In the genomic region with DNA sequence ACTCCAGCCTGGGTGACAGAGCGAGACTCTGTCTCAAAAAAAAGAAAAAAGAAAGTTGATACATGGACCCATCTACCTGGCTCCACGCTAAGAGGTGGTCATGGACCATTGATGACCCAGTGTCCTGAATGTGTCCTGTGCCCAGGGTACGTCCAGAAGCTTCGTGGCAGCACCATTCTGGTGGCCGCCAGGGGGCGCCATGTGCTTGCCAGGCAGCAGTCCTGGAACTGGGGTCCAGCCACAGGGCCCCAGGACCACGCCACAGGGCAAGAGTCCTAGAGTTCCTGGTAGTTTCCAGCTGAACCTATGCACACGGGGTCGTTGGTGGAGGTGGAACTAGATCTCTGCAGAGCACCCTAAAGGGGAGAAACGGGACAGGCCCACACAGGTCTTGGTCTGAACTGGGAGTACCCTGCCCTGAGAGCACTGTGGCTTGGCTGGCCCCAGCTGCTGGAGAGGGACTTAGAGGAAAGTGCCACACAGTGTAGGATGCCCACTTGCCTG, we compare ENCODE assay signal across 9 cellular contexts. TPM values are rescaled to one million over a fixed set of nuclear protein-coding genes. Genes with fewer than 3 reads are reported as not detected.
DNase-seq lines count a peak whose midpoint lies in the region; TF ChIP-seq lines count a peak whose summit lies in the region.
"Had no signal": no experiment of that assay in that cellular context is flagged by ENCODE, and none has a peak within 500 bp of the region (broad histone marks: within the 10 kb centered on the region; RNA-seq: fewer than 3 reads in every experiment).

No MANE protein-coding gene starts in this region.

- no peaks in the 10 kb centered on the region for H3F3A ChIP-seq in neural progenitor cell (ENCODE audit: low read depth)

- intact Hi-C loops in OCI-LY7 (cut with micrococcal nuclease; ENCODE audit: unreplicated experiment), result no loop called here
- intact Hi-C loops in stomach (cut with DNase I; ENCODE audit: low total_unique reads), result no loop called here

- H3K9me2 ChIP-seq in OCI-LY7 (ENCODE audit: insufficient read depth, low read length), result no peaks in the 10 kb centered on the region

- H3K27ac Mint-ChIP-seq in activated T-cell treated with anti-CD3 and anti-CD28 coated beads, Interleukin-2, amount 50 U/mL, for 24 hours, result no peak overlapping the region
- H3K27ac Mint-ChIP-seq in neural progenitor cell, result no peak overlapping the region

- H3K4me2 ChIP-seq in OCI-LY7 (ENCODE audit: low read length) (no peak overlapping the region), fibroblast of lung (ENCODE audit: extremely low read depth, insufficient read depth, low read length) (no peak overlapping the region), neural progenitor cell (no peak overlapping the region)
- H3K4me2 ChIP-seq: BLaER1 treated with 17β-estradiol and CSF1 and Interleukin-3, amounts not matched to agents 10 nM and 100 nM had no signal

- peak; percentile 5 for DNase-seq in NCI-H1436 (lab: John Stamatoyannopoulos, UW)
- DNase-seq in NCI-H1436 treated with DMSO at 0.1 percent for 48 hours (lab: John Stamatoyannopoulos, UW), result no peak
- peak; percentile 67 for DNase-seq in OCI-LY7 (ENCODE audit: low spot score)
- peak; percentile 79 for DNase-seq in activated T-cell treated with anti-CD3 and anti-CD28 coated beads, Interleukin-2, amount 50 U/mL, for 24 hours
- DNase-seq in fibroblast of lung (ENCODE audit: low read depth in 2 of 2), result peak; percentile 49 to 60
- peak; percentile 85 for DNase-seq in neural progenitor cell (ENCODE audit: low spot score)
- peak; percentile 68 for DNase-seq in stomach
- DNase-seq in epidermal melanocyte (ENCODE audit: insufficient read length, low spot score), result no peak

- no peaks in the 10 kb centered on the region for H3K9me3 ChIP-seq in OCI-LY7 (ENCODE audit: low read length)
- H3K9me3 ChIP-seq in fibroblast of lung (ENCODE audit: control insufficient read depth, insufficient read depth, low read depth, low read length), result no peaks in the 10 kb centered on the region
- no peaks in the 10 kb centered on the region for H3K9me3 ChIP-seq in neural progenitor cell (ENCODE audit: low read depth)
- peaks cover 0 to 8% (median 3%) of the 10 kb centered on the region in 4 donors for H3K9me3 ChIP-seq in stomach

- no peak overlapping the region for H3K9ac ChIP-seq in fibroblast of lung (ENCODE audit: insufficient read depth, low read length)
- H3K9ac ChIP-seq in neural progenitor cell, result no peak overlapping the region
- H3K9ac ChIP-seq: BLaER1 treated with 17β-estradiol and CSF1 and Interleukin-3, amounts not matched to agents 10 nM and 100 nM had no signal

- no peak overlapping the region for H3K4me3 Mint-ChIP-seq in activated T-cell treated with anti-CD3 and anti-CD28 coated beads, Interleukin-2, amount 50 U/mL, for 24 hours
- H3K4me3 Mint-ChIP-seq in neural progenitor cell, result no peak overlapping the region

- no peak for TF ChIP-seq EP300 in stomach (IDR thresholded peaks at IDR 0.05)

- no peaks in the 10 kb centered on the region for H3K79me2 ChIP-seq in OCI-LY7 (ENCODE audit: insufficient read depth, low read depth, low read length)
- H3K79me2 ChIP-seq in fibroblast of lung (ENCODE audit: control insufficient read depth, insufficient read depth, low read length), result no peaks in the 10 kb centered on the region
- no peaks in the 10 kb centered on the region for H3K79me2 ChIP-seq in neural progenitor cell (ENCODE audit: low read depth)

- H3K36me3 ChIP-seq in OCI-LY7 (ENCODE audit: insufficient read depth, low read length) (no peaks in the 10 kb centered on the region), fibroblast of lung (ENCODE audit: control insufficient read depth, insufficient read depth, low read length) (no peaks in the 10 kb centered on the region), neural progenitor cell (no peaks in the 10 kb centered on the region), stomach (no peaks in the 10 kb centered on the region)
- H3K36me3 ChIP-seq: BLaER1 treated with 17β-estradiol and CSF1 and Interleukin-3, amounts not matched to agents 10 nM and 100 nM had no signal

- 24 to 39% (median 35%) methylated on average over 9 to 10 of the region's 10 CpGs for WGBS in stomach, 5 donors

- no peaks in the 10 kb centered on the region for H3K4me1 ChIP-seq in OCI-LY7 (ENCODE audit: insufficient read depth, low read length, poor library complexity, severe bottlenecking)
- no peaks in the 10 kb centered on the region for H3K4me1 ChIP-seq in fibroblast of lung (ENCODE audit: control insufficient read depth, extremely low read depth, insufficient read depth, low read length)
- no peaks in the 10 kb centered on the region for H3K4me1 ChIP-seq in neural progenitor cell
- H3K4me1 ChIP-seq in stomach, result peaks cover 0 to 7% (median 3%) of the 10 kb centered on the region in 4 donors
- H3K4me1 ChIP-seq: BLaER1 treated with 17β-estradiol and CSF1 and Interleukin-3, amounts not matched to agents 10 nM and 100 nM had no signal

- H3K27me3 Mint-ChIP-seq in activated T-cell treated with anti-CD3 and anti-CD28 coated beads, Interleukin-2, amount 50 U/mL, for 24 hours, result no peaks in the 10 kb centered on the region
- H3K27me3 Mint-ChIP-seq in neural progenitor cell (ENCODE audit: insufficient read depth, low read depth), result no peaks in the 10 kb centered on the region

- CTCF ChIA-PET in OCI-LY7 (lab: Charles Lee; ENCODE audit: unreplicated experiment), result no interaction called here

- no peak overlapping the region for H3K4me3 ChIP-seq in OCI-LY7 (ENCODE audit: low read depth, low read length, poor library complexity, severe bottlenecking)
- H3K4me3 ChIP-seq in fibroblast of lung (replicated peaks in 1 of 4; ENCODE audit: control extremely low read depth in 1 of 4, insufficient read depth in 1 of 4, low read depth in 3 of 4, low read length in 4 of 4), result no peak overlapping the region
- H3K4me3 ChIP-seq in neural progenitor cell, result no peak overlapping the region
- no peak overlapping the region for H3K4me3 ChIP-seq in stomach
- H3K4me3 ChIP-seq: BLaER1 treated with 17β-estradiol and CSF1 and Interleukin-3, amounts not matched to agents 10 nM and 100 nM had no signal

- no peaks in the 10 kb centered on the region for H4K20me1 ChIP-seq in OCI-LY7 (ENCODE audit: insufficient read depth, low read length)
- no peaks in the 10 kb centered on the region for H4K20me1 ChIP-seq in fibroblast of lung (ENCODE audit: control insufficient read depth, extremely low read depth, insufficient read depth, low read length)
- H4K20me1 ChIP-seq in neural progenitor cell (ENCODE audit: low read depth), result no peaks in the 10 kb centered on the region
- H4K20me1 ChIP-seq: BLaER1 treated with 17β-estradiol and CSF1 and Interleukin-3, amounts not matched to agents 10 nM and 100 nM had no signal

- no peak for TF ChIP-seq POLR2A in stomach (IDR thresholded peaks at IDR 0.05)

- POLR2A ChIA-PET in OCI-LY7 (lab: Charles Lee), result no interaction called here

- no peaks in the 10 kb centered on the region for H3K36me3 Mint-ChIP-seq in activated T-cell treated with anti-CD3 and anti-CD28 coated beads, Interleukin-2, amount 50 U/mL, for 24 hours (ENCODE audit: low read depth)
- no peaks in the 10 kb centered on the region for H3K36me3 Mint-ChIP-seq in neural progenitor cell

- TF ChIP-seq CTCF in OCI-LY7 (conservative IDR thresholded peaks at IDR 0.05; ENCODE audit: low read length), result peak; percentile 86
- TF ChIP-seq CTCF in fibroblast of lung (conservative IDR thresholded peaks at IDR 0.05 in 1 of 2, IDR thresholded peaks at IDR 0.05 in 1 of 2; ENCODE audit: low read depth in 1 of 2, low read length in 2 of 2), result peak; percentile 65 to 81
- peak; percentile 95 for TF ChIP-seq CTCF in neural progenitor cell (IDR thresholded peaks at IDR 0.05)
- TF ChIP-seq CTCF in stomach (IDR thresholded peaks at IDR 0.05), result peak in 5 of 7 experiments; percentile 36 to 76 (median 44)

- H2AFZ ChIP-seq in OCI-LY7 (ENCODE audit: low read length) (no peak overlapping the region), fibroblast of lung (ENCODE audit: low read length) (no peak overlapping the region), neural progenitor cell (replicated peaks) (no peak overlapping the region)

- peaks cover 2% of the 10 kb centered on the region for H3K4me1 Mint-ChIP-seq in activated T-cell treated with anti-CD3 and anti-CD28 coated beads, Interleukin-2, amount 50 U/mL, for 24 hours (ENCODE audit: low read depth)
- H3K4me1 Mint-ChIP-seq in neural progenitor cell, result no peaks in the 10 kb centered on the region

- no peak overlapping the region for H3K27ac ChIP-seq in OCI-LY7 (ENCODE audit: low read depth, low read length, poor library complexity, severe bottlenecking)
- H3K27ac ChIP-seq in fibroblast of lung (ENCODE audit: insufficient read depth, low read length), result no peak overlapping the region
- H3K27ac ChIP-seq in neural progenitor cell, result no peak overlapping the region
- H3K27ac ChIP-seq in stomach, result no peak overlapping the region
- H3K27ac ChIP-seq: BLaER1 treated with 17β-estradiol and CSF1 and Interleukin-3, amounts not matched to agents 10 nM and 100 nM had no signal

- H3K9me3 Mint-ChIP-seq in activated T-cell treated with anti-CD3 and anti-CD28 coated beads, Interleukin-2, amount 50 U/mL, for 24 hours, result no peaks in the 10 kb centered on the region
- peaks cover 3% of the 10 kb centered on the region for H3K9me3 Mint-ChIP-seq in neural progenitor cell

- H3K27me3 ChIP-seq in fibroblast of lung (ENCODE audit: control insufficient read depth, insufficient read depth, low read length) (no peaks in the 10 kb centered on the region), neural progenitor cell (peaks cover 4% of the 10 kb centered on the region), stomach (no peaks in the 10 kb centered on the region)
- H3K27me3 ChIP-seq: BLaER1 treated with 17β-estradiol and CSF1 and Interleukin-3, amounts not matched to agents 10 nM and 100 nM had no signal

- no TSS peak for BruUV-seq in OCI-LY7 (replicated peaks; lab: Mats Ljungman, UMichigan)

RNA-seq across cellular contexts. Expression of gene FBXO27, which starts 19.9 kb away (rescaled TPM):
- total RNA-seq in OCI-LY7 (2014; rRNA removed; shearing (Covaris generic)), result 1.0 TPM in 1 of 2 replicates, not detected in the other
- total RNA-seq in OCI-LY7 (2022) (9.6 and 10.5 TPM in 2 replicates), fibroblast of lung (3.6 and 3.9 TPM in 2 replicates), neural progenitor cell (ENCODE audit: low replicate concordance) (3.1 and 7.9 TPM in 2 replicates), stomach (1 to 10 TPM in 3 of 5 donors, under 1 TPM in 1, not detected in 1; 0.89 to 5.5 (median 3.3) TPM)
- polyA plus RNA-seq in fibroblast of lung (0.83 and 1.6 TPM in 2 replicates), stomach (1 to 10 TPM; 2.3 to 7.1 (median 3.2) TPM)
- 0.94 and 2.4 TPM in 2 replicates for polyA plus RNA-seq in fibroblast of lung (2012)
- 2.4 and 16.6 TPM in 2 replicates for polyA minus RNA-seq in fibroblast of lung (ENCODE audit: low replicate concordance)

RNA-seq across cellular contexts. Expression of gene ACP7, which starts 31.9 kb away (rescaled TPM):
- not detected in 2 replicates for total RNA-seq in OCI-LY7 (2014; rRNA removed; shearing (Covaris generic))
- total RNA-seq in OCI-LY7 (2022) (not detected in 2 replicates), fibroblast of lung (not detected in 2 replicates), neural progenitor cell (ENCODE audit: low replicate concordance) (0.22 TPM in 1 of 2 replicates, not detected in the other), stomach (not detected)
- polyA plus RNA-seq in fibroblast of lung (0.02 TPM in 1 of 2 replicates, not detected in the other), stomach (not detected)
- 0.24 TPM in 1 of 2 replicates, not detected in the other for polyA plus RNA-seq in fibroblast of lung (2012)
- 0.78 TPM in 1 of 2 replicates, not detected in the other for polyA minus RNA-seq in fibroblast of lung (ENCODE audit: low replicate concordance)

Comparison
In these comparisons a context has a peak if more than half of its experiments do, and no peak if none do; other contexts are left out.
1. DNase-seq: peak in NCI-H1436 (single experiment), OCI-LY7 (single experiment), activated T-cell treated with anti-CD3 and anti-CD28 coated beads, Interleukin-2, amount 50 U/mL, for 24 hours (single experiment), fibroblast of lung (2 of 2), neural progenitor cell (single experiment) and stomach (single experiment); none in NCI-H1436 treated with DMSO at 0.1 percent for 48 hours (single experiment) and epidermal melanocyte (single experiment).
2. CTCF ChIP-seq: peak in every context shown above with its lines; median percentile 95 in neural progenitor cell; 86 in OCI-LY7; 73 in fibroblast of lung; 44 in stomach.